ENCODE assay signal across 9 cellular contexts in genomic region chr2:71064754-71065621, GRCh38. TPM values are rescaled to one million over a fixed set of nuclear protein-coding genes. Genes with fewer than 3 reads are reported as not detected.
DNase-seq lines count a peak whose midpoint lies in the region; ATAC-seq and TF ChIP-seq lines count a peak whose summit lies in the region.
"Had no signal": no experiment of that assay in that cellular context is flagged by ENCODE, and none has a peak within 500 bp of the region (broad histone marks: within the 10 kb centered on the region; RNA-seq: fewer than 3 reads in every experiment).

No MANE protein-coding gene starts in this region.

- no peaks in the 10 kb centered on the region for H3K27me3 Mint-ChIP-seq in MCF 10A (ENCODE audit: insufficient read depth, unreplicated experiment)

- H3K36me3 Mint-ChIP-seq in MCF 10A (ENCODE audit: insufficient read depth, unreplicated experiment) = peaks cover 12% of the 10 kb centered on the region

- H3K9me2 ChIP-seq in SU-DHL-6 (replicated peaks; ENCODE audit: insufficient read depth, low read length) = no peaks in the 10 kb centered on the region

- BruUV-seq in MCF 10A (replicated peaks; lab: Mats Ljungman, UMichigan) = no TSS peak

- peak overlapping the region; percentile 98 for H3K27ac ChIP-seq in SU-DHL-6 (ENCODE audit: low read depth, low read length)
- peak overlapping the region; percentile 100 for H3K27ac ChIP-seq in neutrophil
- H3K27ac ChIP-seq: ovary had no signal

- peaks cover 7% of the 10 kb centered on the region for H3K4me1 Mint-ChIP-seq in MCF 10A (ENCODE audit: insufficient read depth, unreplicated experiment)

- peak overlapping the region; percentile 30 for H3K4me3 ChIP-seq in SU-DHL-6 (ENCODE audit: insufficient read depth, low read length, poor library complexity, severe bottlenecking)
- peak overlapping the region; percentile 42 for H3K4me3 ChIP-seq in neutrophil (ENCODE audit: low read depth in 1 of 2, low read length in 1 of 2)
- H3K4me3 ChIP-seq: ovary had no signal

- POLR2A ChIA-PET in MCF 10A (lab: Yijun Ruan, JAX) = interaction anchor here (0.6 kb wide), 1 partner anchor 99 kb away, joined by 3 read pairs; no protein-coding TSS in a partner anchor

- peak overlapping the region; percentile 84 for H3K4me2 ChIP-seq in SU-DHL-6 (ENCODE audit: low read depth, low read length, poor library complexity, severe bottlenecking)

- DNase-seq in MCF 10A (ENCODE audit: unreplicated experiment) (no peak), UCSD-AML1 (lab: John Stamatoyannopoulos, UW; ENCODE audit: unreplicated experiment) (no peak), NCI-H345 (lab: John Stamatoyannopoulos, UW) (no peak)
- no peak for DNase-seq in activated naive CD4-positive, alpha-beta T cell treated with anti-CD3 and anti-CD28 coated beads, Interleukin-2, amount 50 U/mL, for 16 hours
- DNase-seq: ovary had no signal

- no peak overlapping the region for H2AFZ ChIP-seq in SU-DHL-6 (ENCODE audit: low read depth, low read length, severe bottlenecking)

- H4K20me1 ChIP-seq in SU-DHL-6 (ENCODE audit: low read depth, low read length) = no peaks in the 10 kb centered on the region

- peak overlapping the region; percentile 57 for H3K9ac ChIP-seq in SU-DHL-6 (ENCODE audit: low read length)

- no peak overlapping the region for H3K4me3 Mint-ChIP-seq in MCF 10A (ENCODE audit: unreplicated experiment)

- ATAC-seq in GM18498 (IDR thresholded peaks at IDR 0.05; ENCODE audit: unreplicated experiment) (peak; percentile 28), HG03066 (IDR thresholded peaks at IDR 0.05; ENCODE audit: low read depth, unreplicated experiment) (peak; percentile 30)

- peaks cover 65% of the 10 kb centered on the region in 2 experiments for H3K4me1 ChIP-seq in neutrophil (ENCODE audit: control insufficient read depth in 1 of 2, insufficient read depth in 1 of 2, low read depth in 1 of 2, low read length in 1 of 2)

- H3K9me3 Mint-ChIP-seq in MCF 10A (ENCODE audit: unreplicated experiment) = no peaks in the 10 kb centered on the region

- peaks cover 15% of the 10 kb centered on the region for H3K79me2 ChIP-seq in SU-DHL-6 (ENCODE audit: insufficient read depth, low read length)

- CTCF ChIA-PET in MCF 10A (lab: Yijun Ruan, JAX) = interaction anchor here (1.3 kb wide), 1 partner anchor 42 kb away, joined by 3 read pairs; no protein-coding TSS in a partner anchor

- TF ChIP-seq CTCF in SU-DHL-6 (IDR thresholded peaks at IDR 0.05; ENCODE audit: insufficient read depth, low read length, poor library complexity, severe bottlenecking) (no peak), neutrophil (IDR thresholded peaks at IDR 0.05) (no peak), MCF 10A (IDR thresholded peaks at IDR 0.05; ENCODE audit: unreplicated experiment) (no peak)

- intact Hi-C loops in MCF 10A (cut with micrococcal nuclease) = loop anchor here (5.0 kb wide), 1 partner anchor 67 kb away; the partner anchor contains the start of genes MCEE and MPHOSPH10

- H3K36me3 ChIP-seq in SU-DHL-6 (ENCODE audit: low read length) = no peaks in the 10 kb centered on the region
- H3K36me3 ChIP-seq in neutrophil = no peaks in the 10 kb centered on the region
- H3K36me3 ChIP-seq: ovary had no signal

- H3K27me3 ChIP-seq in SU-DHL-6 (ENCODE audit: low read length) (no peaks in the 10 kb centered on the region), neutrophil (no peaks in the 10 kb centered on the region)
- H3K27me3 ChIP-seq: ovary had no signal

- peaks cover 41% of the 10 kb centered on the region for H3F3A ChIP-seq in SU-DHL-6 (ENCODE audit: insufficient read depth)

- no peak overlapping the region for H3K27ac Mint-ChIP-seq in MCF 10A (ENCODE audit: low read depth, unreplicated experiment)

- H3K9me3 ChIP-seq in SU-DHL-6 (ENCODE audit: insufficient read depth, low read length) (no peaks in the 10 kb centered on the region), neutrophil (no peaks in the 10 kb centered on the region)
- H3K9me3 ChIP-seq: ovary had no signal

RNA-seq across cellular contexts. Expression of gene NAGK, which starts 3.5 kb away (rescaled TPM):
- 30.9 and 45.7 TPM in 2 replicates for total RNA-seq in MCF 10A (2022)
